1 cellular context compared by ENCODE assay signal in the genomic region with DNA sequence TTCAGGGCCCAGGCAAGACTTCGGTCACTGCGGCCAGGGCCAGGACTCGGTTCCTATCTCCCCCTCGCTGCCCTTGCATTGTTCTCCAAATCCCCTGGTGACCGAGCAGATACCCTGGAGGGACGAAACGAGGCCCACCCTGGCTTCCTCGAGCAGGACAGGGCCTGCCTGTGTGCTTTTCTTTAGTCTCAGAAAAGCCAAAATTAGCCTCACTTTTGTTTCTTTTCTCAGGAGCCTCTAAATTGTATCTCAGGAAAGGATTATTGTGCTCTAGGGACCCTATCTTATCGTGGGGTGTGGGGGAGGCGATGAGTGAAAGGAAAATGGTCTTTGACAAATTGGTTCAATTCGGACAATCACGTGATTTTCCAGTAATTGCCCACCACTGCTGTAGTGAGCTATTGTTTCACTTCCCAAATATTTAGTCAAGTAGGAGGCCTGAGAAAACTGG.
TF ChIP-seq lines count a peak whose summit lies in the region.

No MANE protein-coding gene starts in this region.

TF ChIP-seq in H1, 55 proteins besides CTCF, POLR2A, EP300 and RAD21:
- TF ChIP-seq SUZ12 (IDR thresholded peaks at IDR 0.05; ENCODE audit: low read length) (no peak), TAF7 (optimal IDR thresholded peaks at IDR 0.05; ENCODE audit: borderline replicate concordance, low read depth, low read length) (no peak)
